ENCODE assay signal across 11 cellular contexts in genomic region chr6:52877168-52877567, GRCh38. TPM values are rescaled to one million over a fixed set of nuclear protein-coding genes. Genes with fewer than 3 reads are reported as not detected.
DNase-seq lines count a peak whose midpoint lies in the region; ATAC-seq, FAIRE-seq and TF ChIP-seq lines count a peak whose summit lies in the region.
"Had no signal": no experiment of that assay in that cellular context is flagged by ENCODE, and none has a peak within 500 bp of the region (broad histone marks: within the 10 kb centered on the region; RNA-seq: fewer than 3 reads in every experiment).

No MANE protein-coding gene starts in this region.

- TF ChIP-seq EP300 in stomach (IDR thresholded peaks at IDR 0.05) = no peak

- WGBS in stomach, 5 donors = 62 to 81% (median 67%) methylated on average over 3 of the region's 3 CpGs

- in situ Hi-C loops in ACHN (cut with HindIII; ENCODE audit: low pct_ligation_motif_present, low pct_unique_long_range_greater_than_20kb, low sequenced_read_pairs) = no loop called here

- H3K27ac ChIP-seq in fibroblast of lung (ENCODE audit: insufficient read depth, low read length) = no peak overlapping the region
- no peak overlapping the region for H3K27ac ChIP-seq in stomach

- H3K27me3 ChIP-seq in fibroblast of lung (ENCODE audit: control insufficient read depth, insufficient read depth, low read length) (no peaks in the 10 kb centered on the region), stomach (no peaks in the 10 kb centered on the region)

- H3K9ac ChIP-seq in fibroblast of lung (ENCODE audit: insufficient read depth, low read length) = no peak overlapping the region

- H3K36me3 ChIP-seq in fibroblast of lung (ENCODE audit: control insufficient read depth, insufficient read depth, low read length) (no peaks in the 10 kb centered on the region), stomach (no peaks in the 10 kb centered on the region)

- H2AFZ ChIP-seq in fibroblast of lung (ENCODE audit: low read length) = no peak overlapping the region

- H3K79me2 ChIP-seq in fibroblast of lung (ENCODE audit: control insufficient read depth, insufficient read depth, low read length) = no peaks in the 10 kb centered on the region

- H3K4me2 ChIP-seq in fibroblast of lung (ENCODE audit: extremely low read depth, insufficient read depth, low read length) = no peak overlapping the region

- ATAC-seq in HG03025 (IDR thresholded peaks at IDR 0.05; ENCODE audit: low FRiP score, unreplicated experiment) (no peak), GM19035 (IDR thresholded peaks at IDR 0.05; ENCODE audit: unreplicated experiment) (no peak)

- intact Hi-C loops in stomach (cut with DNase I; ENCODE audit: low total_unique reads) = no loop called here

- H3K4me1 ChIP-seq in fibroblast of lung (ENCODE audit: control insufficient read depth, extremely low read depth, insufficient read depth, low read length) (peaks cover 7% of the 10 kb centered on the region), stomach (peaks cover 0 to 7% (median 3%) of the 10 kb centered on the region in 4 donors)

- no peak for TF ChIP-seq POLR2A in H54 (IDR thresholded peaks at IDR 0.05; ENCODE audit: low read depth, low read length)
- TF ChIP-seq POLR2A in stomach (IDR thresholded peaks at IDR 0.05) = no peak

- no peaks in the 10 kb centered on the region for H3K9me3 ChIP-seq in fibroblast of lung (ENCODE audit: control insufficient read depth, insufficient read depth, low read depth, low read length)
- H3K9me3 ChIP-seq in stomach = no peaks in the 10 kb centered on the region

- H3K4me3 ChIP-seq in fibroblast of lung (replicated peaks in 1 of 4; ENCODE audit: control extremely low read depth in 1 of 4, insufficient read depth in 1 of 4, low read depth in 3 of 4, low read length in 4 of 4) (no peak overlapping the region), stomach (no peak overlapping the region)

- DNase-seq in ACHN (peak; percentile 56), H54 (ENCODE audit: insufficient read length, low spot score) (peak; percentile 50), RKO (ENCODE audit: low spot score) (peak; percentile 82), fibroblast of lung (ENCODE audit: low read depth in 2 of 2) (peak; percentile 92 to 97), stomach (no peak), epidermal melanocyte (ENCODE audit: insufficient read length, low spot score) (no peak)
- DNase-seq: activated B cell treated with CpG ODN at 0.5 μM for 24 hours had no signal

- TF ChIP-seq CTCF in fibroblast of lung (conservative IDR thresholded peaks at IDR 0.05 in 1 of 2, IDR thresholded peaks at IDR 0.05 in 1 of 2; ENCODE audit: low read depth in 1 of 2, low read length in 2 of 2) = no peak
- TF ChIP-seq CTCF in stomach (IDR thresholded peaks at IDR 0.05) = no peak

- no peaks in the 10 kb centered on the region for H4K20me1 ChIP-seq in fibroblast of lung (ENCODE audit: control insufficient read depth, extremely low read depth, insufficient read depth, low read length)

- peak; percentile 52 for FAIRE-seq in H54 (lab: Jason Lieb, UNC)
- FAIRE-seq: endothelial cell of umbilical vein had no signal

RNA-seq across cellular contexts. Expression of gene GSTA3, which starts 32.3 kb away (rescaled TPM):
- total RNA-seq in fibroblast of lung (not detected in 2 replicates), stomach (not detected)
- polyA plus RNA-seq in fibroblast of lung (not detected in 2 replicates), stomach (1 to 10 TPM in 2 of 3 donors, under 1 TPM in 1; 1.00 to 8.9 (median 2.3) TPM)
- not detected in 2 replicates for polyA plus RNA-seq in fibroblast of lung (2012)
- not detected in 2 replicates for polyA minus RNA-seq in fibroblast of lung (ENCODE audit: low replicate concordance)
- total RNA-seq: activated B cell treated with CpG ODN at 0.5 μM for 24 hours, endothelial cell of umbilical vein had no signal
- polyA plus RNA-seq: CD14-positive monocyte, endothelial cell of umbilical vein had no signal

RNA-seq across cellular contexts. Expression of gene GSTA5, which starts 36.6 kb away (rescaled TPM):
- total RNA-seq in fibroblast of lung (not detected in 2 replicates), stomach (not detected)
- polyA plus RNA-seq in fibroblast of lung (not detected in 2 replicates), stomach (not detected)
- polyA plus RNA-seq in fibroblast of lung (2012) = not detected in 2 replicates
- not detected in 2 replicates for polyA minus RNA-seq in fibroblast of lung (ENCODE audit: low replicate concordance)
- total RNA-seq: activated B cell treated with CpG ODN at 0.5 μM for 24 hours, endothelial cell of umbilical vein had no signal
- polyA plus RNA-seq: CD14-positive monocyte, endothelial cell of umbilical vein had no signal

Comparison
In these comparisons a context has a peak if more than half of its experiments do, and no peak if none do; other contexts are left out.
1. DNase-seq: peak in ACHN (single experiment), H54 (single experiment), RKO (single experiment) and fibroblast of lung (2 of 2); none in stomach (single experiment) and epidermal melanocyte (single experiment).